In genomic region chr5:37833990-37834389, GRCh38 we compare ENCODE assay signal across 17 cellular contexts. TPM values are rescaled to one million over a fixed set of nuclear protein-coding genes. Genes with fewer than 3 reads are reported as not detected.
DNase-seq lines count a peak whose midpoint lies in the region; FAIRE-seq and TF ChIP-seq lines count a peak whose summit lies in the region.
"Had no signal": no experiment of that assay in that cellular context is flagged by ENCODE, and none has a peak within 500 bp of the region (broad histone marks: within the 10 kb centered on the region; RNA-seq: fewer than 3 reads in every experiment).

No MANE protein-coding gene starts in this region.

- H3K36me3 ChIP-seq in ovary (no peaks in the 10 kb centered on the region), left ventricle myocardium inferior (no peaks in the 10 kb centered on the region)

- no peak overlapping the region for H3K4me3 Mint-ChIP-seq in activated T-helper 1 cell treated with anti-CD3 and anti-CD28 coated beads, Interleukin-12 subunit alpha, Interleukin-12 subunit beta, Interleukin-2, Interleukin-4 antibody, amounts not matched to agents 30 ng/mL and 10 ng/mL and 1 ng/mL, durations not matched to agents 14 hours and 24 hours and 36 hours
- H3K4me3 Mint-ChIP-seq in immature natural killer cell: no peak overlapping the region
- H3K4me3 Mint-ChIP-seq: IgD-negative memory B cell; T-helper 1 cell treated with Interleukin-12 subunit alpha and Interleukin-12 subunit beta and Interleukin-4 antibody, amounts not matched to agents 30 μg/mL and 1 μg/mL, for 36 hours had no signal

- WGBS in ovary, 3 donors: 78 to 89% (median 89%) methylated on average over 6 of the region's 6 CpGs

- no peak for TF ChIP-seq POLR2A in ovary (IDR thresholded peaks at IDR 0.05)

- H3K4me1 Mint-ChIP-seq in activated T-helper 1 cell treated with anti-CD3 and anti-CD28 coated beads, Interleukin-12 subunit alpha, Interleukin-12 subunit beta, Interleukin-2, Interleukin-4 antibody, amounts not matched to agents 30 ng/mL and 10 ng/mL and 1 ng/mL, durations not matched to agents 14 hours and 24 hours and 36 hours (ENCODE audit: low read depth): peaks cover 20% of the 10 kb centered on the region
- peaks cover 6 to 12% of the 10 kb centered on the region in 2 donors for H3K4me1 Mint-ChIP-seq in immature natural killer cell

- no peaks in the 10 kb centered on the region for H3K27me3 ChIP-seq in ovary
- H3K27me3 ChIP-seq in left ventricle myocardium inferior (ENCODE audit: low read depth): peaks cover 95% of the 10 kb centered on the region

- no peak overlapping the region for H3K27ac ChIP-seq in ovary
- no peak overlapping the region for H3K27ac ChIP-seq in left ventricle myocardium inferior (replicated peaks)
- H3K27ac ChIP-seq: parathyroid adenoma had no signal

- DNase-seq in GM13977 (ENCODE audit: low spot score) (peak; percentile 28), ovary (no peak), RCC 7860 (ENCODE audit: low spot score) (no peak), left ventricle myocardium inferior (no peak), immature natural killer cell (no peak)
- no peak for DNase-seq in activated T-helper 1 cell treated with anti-CD3 and anti-CD28 coated beads, Interleukin-12 subunit alpha, Interleukin-12 subunit beta, Interleukin-2, Interleukin-4 antibody, amounts not matched to agents 30 ng/mL and 10 ng/mL and 1 ng/mL, durations not matched to agents 14 hours and 24 hours and 36 hours (ENCODE audit: low spot score)
- no peak for DNase-seq in activated naive CD4-positive, alpha-beta T cell (lab: John Stamatoyannopoulos, UW)
- DNase-seq: COR-L47; NCI-H748 treated with DMSO at 0.1 percent for 48 hours; stimulated activated naive CD4-positive, alpha-beta T cell had no signal

- H3K27ac Mint-ChIP-seq in activated T-helper 1 cell treated with anti-CD3 and anti-CD28 coated beads, Interleukin-12 subunit alpha, Interleukin-12 subunit beta, Interleukin-2, Interleukin-4 antibody, amounts not matched to agents 30 ng/mL and 10 ng/mL and 1 ng/mL, durations not matched to agents 14 hours and 24 hours and 36 hours: peak overlapping the region; percentile 1
- no peak overlapping the region for H3K27ac Mint-ChIP-seq in immature natural killer cell
- H3K27ac Mint-ChIP-seq: IgD-negative memory B cell; T-helper 1 cell treated with Interleukin-12 subunit alpha and Interleukin-12 subunit beta and Interleukin-4 antibody, amounts not matched to agents 30 μg/mL and 1 μg/mL, for 36 hours had no signal

- FAIRE-seq in RCC 7860 (lab: Jason Lieb, UNC): no peak
- FAIRE-seq: GM12891 had no signal

- intact Hi-C loops in activated T-helper 1 cell treated with anti-CD3 and anti-CD28 coated beads, Interleukin-12 subunit alpha, Interleukin-12 subunit beta, Interleukin-2, Interleukin-4 antibody, amounts not matched to agents 30 ng/mL and 10 ng/mL and 1 ng/mL, durations not matched to agents 14 hours and 24 hours and 36 hours (cut with micrococcal nuclease): loop anchor here (5.0 kb wide), 1 partner anchor 423 kb away; the partner anchor contains the start of gene EGFLAM
- intact Hi-C loops in ovary (cut with DNase I) (no loop called here), left ventricle myocardium inferior (cut with micrococcal nuclease) (no loop called here)

- H3K4me1 ChIP-seq in ovary (ENCODE audit: insufficient read depth): peaks cover 1% of the 10 kb centered on the region
- peaks cover 36% of the 10 kb centered on the region for H3K4me1 ChIP-seq in left ventricle myocardium inferior
- H3K4me1 ChIP-seq: parathyroid adenoma had no signal

- TF ChIP-seq EP300 in ovary (IDR thresholded peaks at IDR 0.05): no peak

- TF ChIP-seq CTCF in GM13977 (IDR thresholded peaks at IDR 0.05; ENCODE audit: extremely low read depth, insufficient read depth, missing control alignments) (no peak), ovary (IDR thresholded peaks at IDR 0.05) (no peak), left ventricle myocardium inferior (IDR thresholded peaks at IDR 0.05; ENCODE audit: borderline replicate concordance) (no peak)

- H3K4me3 ChIP-seq in iPS-18c (ENCODE audit: insufficient read depth, low read depth, low read length): peak overlapping the region; percentile 50
- peak overlapping the region; percentile 13 for H3K4me3 ChIP-seq in ovary
- H3K4me3 ChIP-seq in left ventricle myocardium inferior: no peak overlapping the region

- H3K9me3 Mint-ChIP-seq in activated T-helper 1 cell treated with anti-CD3 and anti-CD28 coated beads, Interleukin-12 subunit alpha, Interleukin-12 subunit beta, Interleukin-2, Interleukin-4 antibody, amounts not matched to agents 30 ng/mL and 10 ng/mL and 1 ng/mL, durations not matched to agents 14 hours and 24 hours and 36 hours: no peaks in the 10 kb centered on the region
- H3K9me3 Mint-ChIP-seq in immature natural killer cell: peaks cover 0 to 2% (median 0%) of the 10 kb centered on the region in 6 donors
- H3K9me3 Mint-ChIP-seq: IgD-negative memory B cell; T-helper 1 cell treated with Interleukin-12 subunit alpha and Interleukin-12 subunit beta and Interleukin-4 antibody, amounts not matched to agents 30 μg/mL and 1 μg/mL, for 36 hours had no signal

- peaks cover 2% of the 10 kb centered on the region for H3K36me3 Mint-ChIP-seq in activated T-helper 1 cell treated with anti-CD3 and anti-CD28 coated beads, Interleukin-12 subunit alpha, Interleukin-12 subunit beta, Interleukin-2, Interleukin-4 antibody, amounts not matched to agents 30 ng/mL and 10 ng/mL and 1 ng/mL, durations not matched to agents 14 hours and 24 hours and 36 hours (ENCODE audit: low read depth)
- no peaks in the 10 kb centered on the region for H3K36me3 Mint-ChIP-seq in immature natural killer cell
- H3K36me3 Mint-ChIP-seq: IgD-negative memory B cell had no signal

- peaks cover 73% of the 10 kb centered on the region for H3K27me3 Mint-ChIP-seq in activated T-helper 1 cell treated with anti-CD3 and anti-CD28 coated beads, Interleukin-12 subunit alpha, Interleukin-12 subunit beta, Interleukin-2, Interleukin-4 antibody, amounts not matched to agents 30 ng/mL and 10 ng/mL and 1 ng/mL, durations not matched to agents 14 hours and 24 hours and 36 hours (ENCODE audit: insufficient read depth)
- H3K27me3 Mint-ChIP-seq in immature natural killer cell (ENCODE audit: low read depth in 3 of 3): peaks cover 9 to 39% (median 14%) of the 10 kb centered on the region in 3 donors

- in situ Hi-C loops in GM13977 (cut with MboI; ENCODE audit: low pct_unique_long_range_greater_than_20kb, low sequenced_read_pairs, unreplicated experiment): loop anchor here (10.0 kb wide), 1 partner anchor 361 kb away; no protein-coding TSS in a partner anchor

- H3K9me3 ChIP-seq in iPS-18c (ENCODE audit: control insufficient read depth, insufficient read depth, low read length): peaks cover 4% of the 10 kb centered on the region
- H3K9me3 ChIP-seq in ovary: no peaks in the 10 kb centered on the region
- no peaks in the 10 kb centered on the region for H3K9me3 ChIP-seq in left ventricle myocardium inferior (replicated peaks)

RNA-seq across cellular contexts. Expression of gene GDNF, which starts 5.9 kb away (rescaled TPM):
- total RNA-seq in activated T-helper 1 cell treated with anti-CD3 and anti-CD28 coated beads, Interleukin-12 subunit alpha, Interleukin-12 subunit beta, Interleukin-2, Interleukin-4 antibody, amounts not matched to agents 30 ng/mL and 10 ng/mL and 1 ng/mL, durations not matched to agents 14 hours and 24 hours and 36 hours: 0.36 and 0.44 TPM in 2 replicates
- total RNA-seq in ovary: 1 to 10 TPM in 5 of 7 donors, under 1 TPM in 2; 0.23 to 6.3 (median 2.7) TPM
- 1 to 10 TPM; 3.6 to 3.7 TPM for polyA plus RNA-seq in ovary
- 0.27 TPM for total RNA-seq in left ventricle myocardium inferior
- polyA plus RNA-seq in immature natural killer cell: not detected
- total RNA-seq: G401, lung microvascular endothelial cell had no signal
- polyA plus RNA-seq: IgD-negative memory B cell had no signal
